In genomic region chr2:31089645-31090044, GRCh38 we compare ENCODE assay signal across 21 cellular contexts. TPM values are rescaled to one million over a fixed set of nuclear protein-coding genes. Genes with fewer than 3 reads are reported as not detected.
DNase-seq lines count a peak whose midpoint lies in the region; ATAC-seq and TF ChIP-seq lines count a peak whose summit lies in the region.
"Had no signal": no experiment of that assay in that cellular context is flagged by ENCODE, and none has a peak within 500 bp of the region (broad histone marks: within the 10 kb centered on the region; RNA-seq: fewer than 3 reads in every experiment).

No MANE protein-coding gene starts in this region.

- in situ Hi-C loops in G401 (cut with HindIII; ENCODE audit: low sequenced_read_pairs): no loop called here

- TF ChIP-seq CTCF in AG09319 (IDR thresholded peaks at IDR 0.05; ENCODE audit: low read depth, low read length): peak; percentile 3
- peak; percentile 25; the same call in 1 of the 2 replicates for TF ChIP-seq CTCF in LNCaP clone FGC (IDR thresholded peaks at IDR 0.05; ENCODE audit: control insufficient read depth, extremely low read depth, insufficient read depth)

- peaks cover 1 to 17% (median 7%) of the 10 kb centered on the region in 5 donors for H3K27me3 Mint-ChIP-seq in naive thymus-derived CD8-positive, alpha-beta T cell

- POLR2A ChIA-PET in naive thymus-derived CD8-positive, alpha-beta T cell (lab: Charles Lee): no interaction called here

- H3K9me3 Mint-ChIP-seq in naive thymus-derived CD8-positive, alpha-beta T cell: no peaks in the 10 kb centered on the region
- H3K9me3 Mint-ChIP-seq: CD4-positive, alpha-beta T cell; H9; T-cell had no signal

- H3K4me3 Mint-ChIP-seq in naive thymus-derived CD8-positive, alpha-beta T cell: no peak overlapping the region
- H3K4me3 Mint-ChIP-seq: CD4-positive, alpha-beta T cell; H9; T-cell had no signal

- ATAC-seq in naive thymus-derived CD8-positive, alpha-beta T cell: no peak
- no peak for ATAC-seq in GM21723 (IDR thresholded peaks at IDR 0.05; ENCODE audit: unreplicated experiment)

- H3K36me3 Mint-ChIP-seq in naive thymus-derived CD8-positive, alpha-beta T cell: no peaks in the 10 kb centered on the region
- H3K36me3 Mint-ChIP-seq: T-cell had no signal

- H3K4me1 Mint-ChIP-seq in naive thymus-derived CD8-positive, alpha-beta T cell: no peaks in the 10 kb centered on the region
- H3K4me1 Mint-ChIP-seq: H9, T-cell had no signal

- DNase-seq in AG09319 (ENCODE audit: extremely low read depth, low read depth): no peak
- DNase-seq in G401 (ENCODE audit: low spot score): peak; percentile 26
- DNase-seq in LNCaP clone FGC (ENCODE audit: low read depth): no peak
- peak; percentile 10 for DNase-seq in cerebellar cortex (ENCODE audit: low spot score)
- no peak for DNase-seq in RKO (ENCODE audit: low spot score)
- no peak for DNase-seq in naive thymus-derived CD8-positive, alpha-beta T cell
- no peak for DNase-seq in SHP77 treated with DMSO at 0.1 percent for 48 hours (lab: John Stamatoyannopoulos, UW)
- DNase-seq: CD4-positive, alpha-beta T cell; COR-L47; H9; KBM-7; NCI-H1105; NCI-H146; NCI-H2029; NCI-H226; NCI-H510A treated with DMSO at 0.1 percent for 48 hours; NCI-H774; SIG-M5; T-cell had no signal

- no peak overlapping the region for H3K27ac Mint-ChIP-seq in naive thymus-derived CD8-positive, alpha-beta T cell
- H3K27ac Mint-ChIP-seq: CD4-positive, alpha-beta T cell; H9; T-cell had no signal

- no peak overlapping the region for H3K4me3 ChIP-seq in LNCaP clone FGC (ENCODE audit: low read depth, low read length)
- H3K4me3 ChIP-seq: BLaER1 had no signal

RNA-seq across cellular contexts. Expression of gene GALNT14, which starts 48.6 kb away (rescaled TPM):
- 0.43 TPM in 1 of 2 replicates, not detected in the other for total RNA-seq in G401 (2014; rRNA removed; shearing (Covaris generic))
- under 1 TPM in 1 of 2 experiments, not detected in 1; 0.36 TPM for total RNA-seq in naive thymus-derived CD8-positive, alpha-beta T cell
- polyA plus RNA-seq in naive thymus-derived CD8-positive, alpha-beta T cell: not detected
- total RNA-seq: CD4-positive, alpha-beta T cell had no signal

Comparison
In these comparisons a context has a peak if more than half of its experiments do, and no peak if none do; other contexts are left out.
1. DNase-seq: peak in G401 (single experiment) and cerebellar cortex (single experiment); none in AG09319 (single experiment), LNCaP clone FGC (single experiment), RKO (single experiment), naive thymus-derived CD8-positive, alpha-beta T cell (0 of 10) and SHP77 treated with DMSO at 0.1 percent for 48 hours (single experiment).